Comparison of ENCODE assay signal across 19 cellular contexts in genomic region chr15:74775132-74775562, GRCh38. TPM values are rescaled to one million over a fixed set of nuclear protein-coding genes. Genes with fewer than 3 reads are reported as not detected.
A peak's percentile ranks its signal among the peaks of the same experiment; 100 is the strongest.
DNase-seq lines count a peak whose midpoint lies in the region; ATAC-seq and TF ChIP-seq lines count a peak whose summit lies in the region.
"Had no signal": no experiment of that assay in that cellular context is flagged by ENCODE, and none has a peak within 500 bp of the region (broad histone marks: within the 10 kb centered on the region; RNA-seq: fewer than 3 reads in every experiment).

No MANE protein-coding gene starts in this region.

- peaks cover 9% of the 10 kb centered on the region for H3K36me3 Mint-ChIP-seq in T-helper 1 cell treated with Interleukin-12 subunit alpha and Interleukin-12 subunit beta and Interleukin-4 antibody, amounts not matched to agents 30 μg/mL and 1 μg/mL, for 36 hours (ENCODE audit: low read depth)
- H3K36me3 Mint-ChIP-seq in activated CD8-positive, alpha-beta T cell treated with anti-CD3 and anti-CD28 coated beads for 36 hours (ENCODE audit: low read depth): peaks cover 5% of the 10 kb centered on the region
- no peaks in the 10 kb centered on the region for H3K36me3 Mint-ChIP-seq in natural killer cell treated with Interleukin-12 subunit alpha and Interleukin-12 subunit beta and Interleukin-15 and Interleukin-18, amount 100 ng/mL, for 72 hours

- H3K9me3 ChIP-seq in KOPT-K1 (ENCODE audit: insufficient read depth, low read length, poor library complexity, severe bottlenecking): no peaks in the 10 kb centered on the region
- H3K9me3 ChIP-seq: lower lobe of right lung, thoracic aorta had no signal

- H3K4me1 Mint-ChIP-seq in T-helper 1 cell treated with Interleukin-12 subunit alpha and Interleukin-12 subunit beta and Interleukin-4 antibody, amounts not matched to agents 30 μg/mL and 1 μg/mL, for 36 hours (ENCODE audit: low read depth): peaks cover 74% of the 10 kb centered on the region
- peaks cover 76% of the 10 kb centered on the region for H3K4me1 Mint-ChIP-seq in activated CD8-positive, alpha-beta T cell treated with anti-CD3 and anti-CD28 coated beads for 36 hours (ENCODE audit: low read depth)
- peaks cover 48 to 58% of the 10 kb centered on the region in 2 donors for H3K4me1 Mint-ChIP-seq in natural killer cell treated with Interleukin-12 subunit alpha and Interleukin-12 subunit beta and Interleukin-15 and Interleukin-18, amount 100 ng/mL, for 72 hours (ENCODE audit: low read depth in 2 of 2)

- no peak overlapping the region for H3K4me3 Mint-ChIP-seq in T-helper 1 cell treated with Interleukin-12 subunit alpha and Interleukin-12 subunit beta and Interleukin-4 antibody, amounts not matched to agents 30 μg/mL and 1 μg/mL, for 36 hours
- no peak overlapping the region for H3K4me3 Mint-ChIP-seq in activated CD8-positive, alpha-beta T cell treated with anti-CD3 and anti-CD28 coated beads for 36 hours
- H3K4me3 Mint-ChIP-seq in natural killer cell treated with Interleukin-12 subunit alpha and Interleukin-12 subunit beta and Interleukin-15 and Interleukin-18, amount 100 ng/mL, for 72 hours: no peak overlapping the region
- H3K4me3 Mint-ChIP-seq: H9 had no signal

- POLR2A ChIA-PET in activated CD8-positive, alpha-beta T cell treated with anti-CD3 and anti-CD28 coated beads for 36 hours (lab: Charles Lee): interaction anchor here (21.2 kb wide), 1 partner anchor 16 kb away, joined by 410 read pairs; no protein-coding TSS in a partner anchor

- intact Hi-C loops in activated CD8-positive, alpha-beta T cell treated with anti-CD3 and anti-CD28 coated beads for 36 hours (cut with micrococcal nuclease): no loop called here

- ATAC-seq in activated CD8-positive, alpha-beta T cell treated with anti-CD3 and anti-CD28 coated beads for 36 hours: no peak
- ATAC-seq in natural killer cell treated with Interleukin-12 subunit alpha and Interleukin-12 subunit beta and Interleukin-15 and Interleukin-18, amount 100 ng/mL, for 72 hours: no peak
- no peak for ATAC-seq in HG03520 (IDR thresholded peaks at IDR 0.05; ENCODE audit: unreplicated experiment)
- ATAC-seq: lower lobe of right lung had no signal

- H3K27ac Mint-ChIP-seq in T-helper 1 cell treated with Interleukin-12 subunit alpha and Interleukin-12 subunit beta and Interleukin-4 antibody, amounts not matched to agents 30 μg/mL and 1 μg/mL, for 36 hours: peak overlapping the region; percentile 98
- peak overlapping the region; percentile 98 for H3K27ac Mint-ChIP-seq in activated CD8-positive, alpha-beta T cell treated with anti-CD3 and anti-CD28 coated beads for 36 hours
- peak overlapping the region; percentile 100 for H3K27ac Mint-ChIP-seq in natural killer cell treated with Interleukin-12 subunit alpha and Interleukin-12 subunit beta and Interleukin-15 and Interleukin-18, amount 100 ng/mL, for 72 hours

- no peak for DNase-seq in T-helper 1 cell
- no peak for DNase-seq in activated CD8-positive, alpha-beta T cell treated with anti-CD3 and anti-CD28 coated beads for 36 hours
- DNase-seq in natural killer cell treated with Interleukin-12 subunit alpha and Interleukin-12 subunit beta and Interleukin-15 and Interleukin-18, amount 100 ng/mL, for 72 hours (ENCODE audit: low spot score): peak; percentile 25
- DNase-seq in nucleus accumbens (lab: John Stamatoyannopoulos, UW): no peak
- DNase-seq in NCI-H446 (lab: John Stamatoyannopoulos, UW): no peak
- DNase-seq: amniotic stem cell; Calu3; H9; lower lobe of right lung; PC-9; stimulated activated CD4-positive, alpha-beta T cell treated with anti-CD3 and anti-CD28 coated beads, Interleukin-12 subunit alpha, Interleukin-12 subunit beta, amount 100 ng/mL, for 4 hours had no signal

- no peaks in the 10 kb centered on the region for H3K9me3 Mint-ChIP-seq in T-helper 1 cell treated with Interleukin-12 subunit alpha and Interleukin-12 subunit beta and Interleukin-4 antibody, amounts not matched to agents 30 μg/mL and 1 μg/mL, for 36 hours
- H3K9me3 Mint-ChIP-seq in activated CD8-positive, alpha-beta T cell treated with anti-CD3 and anti-CD28 coated beads for 36 hours: no peaks in the 10 kb centered on the region
- H3K9me3 Mint-ChIP-seq in natural killer cell treated with Interleukin-12 subunit alpha and Interleukin-12 subunit beta and Interleukin-15 and Interleukin-18, amount 100 ng/mL, for 72 hours: no peaks in the 10 kb centered on the region
- H3K9me3 Mint-ChIP-seq: H9 had no signal

- peaks cover 3% of the 10 kb centered on the region for H3K27me3 Mint-ChIP-seq in T-helper 1 cell treated with Interleukin-12 subunit alpha and Interleukin-12 subunit beta and Interleukin-4 antibody, amounts not matched to agents 30 μg/mL and 1 μg/mL, for 36 hours (ENCODE audit: low read depth)
- H3K27me3 Mint-ChIP-seq in activated CD8-positive, alpha-beta T cell treated with anti-CD3 and anti-CD28 coated beads for 36 hours: no peaks in the 10 kb centered on the region
- H3K27me3 Mint-ChIP-seq in natural killer cell treated with Interleukin-12 subunit alpha and Interleukin-12 subunit beta and Interleukin-15 and Interleukin-18, amount 100 ng/mL, for 72 hours: no peaks in the 10 kb centered on the region

- CTCF ChIA-PET in activated CD8-positive, alpha-beta T cell treated with anti-CD3 and anti-CD28 coated beads for 36 hours (lab: Charles Lee): interaction anchor here (0.7 to 30.3 kb wide), 5 partner anchors 13 to 149 kb away, joined by 3 to 1327 read pairs (median 83); partner anchors contain the start of gene CSK

- H3K36me3 ChIP-seq in KOPT-K1 (ENCODE audit: insufficient read depth, low read length): no peaks in the 10 kb centered on the region
- H3K36me3 ChIP-seq: lower lobe of right lung, thoracic aorta had no signal

- TF ChIP-seq CTCF in activated CD8-positive, alpha-beta T cell treated with anti-CD3 and anti-CD28 coated beads for 36 hours (IDR thresholded peaks at IDR 0.05): no peak

- peak overlapping the region; percentile 27 for H3K27ac ChIP-seq in KOPT-K1 (ENCODE audit: low read depth, low read length, poor library complexity, severe bottlenecking)
- H3K27ac ChIP-seq: lower lobe of right lung, parathyroid adenoma, PC-9, thoracic aorta had no signal

RNA-seq across cellular contexts. Expression of gene CSK, which starts 6.7 kb away (rescaled TPM):
- total RNA-seq in activated CD8-positive, alpha-beta T cell treated with anti-CD3 and anti-CD28 coated beads for 36 hours: 100 to 1,000 TPM; 254 to 260 TPM
- total RNA-seq in natural killer cell treated with Interleukin-12 subunit alpha and Interleukin-12 subunit beta and Interleukin-15 and Interleukin-18, amount 100 ng/mL, for 72 hours: 100 to 1,000 TPM; 323 TPM

RNA-seq across cellular contexts. Expression of gene CYP1A2, which starts 26.5 kb away (rescaled TPM):
- not detected for total RNA-seq in activated CD8-positive, alpha-beta T cell treated with anti-CD3 and anti-CD28 coated beads for 36 hours
- total RNA-seq in natural killer cell treated with Interleukin-12 subunit alpha and Interleukin-12 subunit beta and Interleukin-15 and Interleukin-18, amount 100 ng/mL, for 72 hours: not detected
- total RNA-seq: A172; Calu3; H9; lower lobe of right lung; M059J; PC-9; T-helper 2 cell treated with Interferon-gamma antibody and Interleukin-4, amounts not matched to agents 100 ng/mL and 5 ng/mL, for 36 hours; thoracic aorta had no signal

RNA-seq across cellular contexts. Expression of gene LMAN1L, which starts 37.5 kb away (rescaled TPM):
- total RNA-seq in activated CD8-positive, alpha-beta T cell treated with anti-CD3 and anti-CD28 coated beads for 36 hours: under 1 TPM in 1 of 2 experiments, not detected in 1; 0.11 TPM
- 1 to 10 TPM; 3.4 to 4.9 TPM for total RNA-seq in natural killer cell treated with Interleukin-12 subunit alpha and Interleukin-12 subunit beta and Interleukin-15 and Interleukin-18, amount 100 ng/mL, for 72 hours
- total RNA-seq: A172, H9, lower lobe of right lung, M059J, PC-9, thoracic aorta had no signal

RNA-seq across cellular contexts. Expression of gene CYP1A1, which starts 49.8 kb away (rescaled TPM):
- 1 to 10 TPM; 4.3 to 4.9 TPM for total RNA-seq in activated CD8-positive, alpha-beta T cell treated with anti-CD3 and anti-CD28 coated beads for 36 hours
- total RNA-seq in natural killer cell treated with Interleukin-12 subunit alpha and Interleukin-12 subunit beta and Interleukin-15 and Interleukin-18, amount 100 ng/mL, for 72 hours: 1 to 10 TPM; 3.2 to 4.6 TPM

RNA-seq across cellular contexts. Expression of gene CPLX3, which starts 51.3 kb away (rescaled TPM):
- total RNA-seq in activated CD8-positive, alpha-beta T cell treated with anti-CD3 and anti-CD28 coated beads for 36 hours: under 1 TPM in 1 of 2 experiments, not detected in 1; 0.11 TPM
- 1 to 10 TPM in 1 of 2 donors, under 1 TPM in 1; 0.43 to 1.7 TPM for total RNA-seq in natural killer cell treated with Interleukin-12 subunit alpha and Interleukin-12 subunit beta and Interleukin-15 and Interleukin-18, amount 100 ng/mL, for 72 hours
- total RNA-seq: A172, H9, lower lobe of right lung, M059J, PC-9, thoracic aorta had no signal
